In genomic region chr7:66639773-66640172, GRCh38 we compare ENCODE assay signal across 23 cellular contexts.
"Had no signal": no experiment of that assay in that cellular context is flagged by ENCODE, and none has a peak within 500 bp of the region (broad histone marks: within the 10 kb centered on the region; RNA-seq: fewer than 3 reads in every experiment).

No MANE protein-coding gene starts in this region.

- H3K4me3 ChIP-seq: cardiac muscle cell, lung, tibial nerve, uterus had no signal

- H3K27ac Mint-ChIP-seq: activated naive CD8-positive, alpha-beta T cell; activated T-helper 1 cell treated with anti-CD3 and anti-CD28 coated beads, Interleukin-12 subunit alpha, Interleukin-12 subunit beta, Interleukin-2, Interleukin-4 antibody, amounts not matched to agents 30 ng/mL and 10 ng/mL and 1 ng/mL, durations not matched to agents 14 hours and 24 hours and 36 hours; mesothelial cell of epicardium had no signal

- H3K9me3 Mint-ChIP-seq: activated T-helper 1 cell treated with anti-CD3 and anti-CD28 coated beads, Interleukin-12 subunit alpha, Interleukin-12 subunit beta, Interleukin-2, Interleukin-4 antibody, amounts not matched to agents 30 ng/mL and 10 ng/mL and 1 ng/mL, durations not matched to agents 14 hours and 24 hours and 36 hours; mesothelial cell of epicardium; nephron progenitor cell had no signal

- ATAC-seq: foreskin keratinocyte, left lobe of liver had no signal

- H3K27me3 Mint-ChIP-seq: activated naive CD8-positive, alpha-beta T cell had no signal

- H3K4me3 Mint-ChIP-seq: activated naive CD8-positive, alpha-beta T cell; activated T-helper 1 cell treated with anti-CD3 and anti-CD28 coated beads, Interleukin-12 subunit alpha, Interleukin-12 subunit beta, Interleukin-2, Interleukin-4 antibody, amounts not matched to agents 30 ng/mL and 10 ng/mL and 1 ng/mL, durations not matched to agents 14 hours and 24 hours and 36 hours; mesothelial cell of epicardium; nephron progenitor cell had no signal

- DNase-seq: activated CD4-positive, alpha-beta T cell treated with anti-CD3 and anti-CD28 coated beads for 1 hour; activated CD4-positive, alpha-beta T cell treated with anti-CD3 and anti-CD28 coated beads, Interleukin-2, amount 50 U/mL, for 4 hours; amniotic stem cell; dermis blood vessel endothelial cell; foreskin keratinocyte; glutamatergic neuron; kidney; nephron progenitor cell; nucleus accumbens; retina; stimulated activated naive CD4-positive, alpha-beta T cell treated with Interleukin-2 at 50 U/mL for 16 hours; substantia nigra; T-helper 1 cell; T-helper 9 cell; uterus; WERI-Rb-1 had no signal

- H3K36me3 ChIP-seq: uterus had no signal

- H3K4me1 Mint-ChIP-seq: mesothelial cell of epicardium, nephron progenitor cell had no signal

- H3K27ac ChIP-seq: cardiac muscle cell, foreskin keratinocyte, uterus, WERI-Rb-1 had no signal

- H3K4me1 ChIP-seq: foreskin keratinocyte, uterus had no signal

- H3K9me3 ChIP-seq: tibial nerve, uterus had no signal

- H3K27me3 ChIP-seq: cardiac muscle cell, foreskin keratinocyte, tibial nerve, uterus had no signal
